5 cellular contexts compared by ENCODE assay signal in the genomic region with DNA sequence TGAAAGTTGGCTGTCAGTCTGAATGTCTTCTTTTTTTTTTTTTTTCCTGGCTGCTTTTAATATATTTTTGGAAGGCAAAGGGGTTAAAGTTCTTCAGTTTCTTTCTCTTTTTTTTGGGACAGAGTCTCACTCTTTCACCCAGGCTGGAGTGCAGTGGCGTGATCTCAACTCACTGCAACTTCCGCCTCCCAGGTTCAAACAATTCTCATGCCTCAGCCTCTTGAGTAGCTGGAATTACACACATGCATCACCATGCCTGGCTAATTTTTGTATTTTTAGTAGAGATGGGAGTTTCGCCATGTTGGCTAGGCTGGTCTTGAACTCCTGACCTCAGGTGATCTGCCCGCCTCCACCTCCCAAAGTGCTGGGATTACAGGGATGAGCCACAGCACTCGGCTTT.
DNase-seq lines count a peak whose midpoint lies in the region; ATAC-seq, FAIRE-seq and TF ChIP-seq lines count a peak whose summit lies in the region.
"Not testable (repeated sequence)": the region's sequence is repeated elsewhere in the genome, so short reads cannot be mapped to it uniquely, and the experiment has no call there.

No MANE protein-coding gene starts in this region.

- not testable (repeated sequence) for DNase-seq in Caco-2; WTC11 (ENCODE audit: low spot score); HepG2 (ENCODE audit: low spot score); nephron progenitor cell
- DNase-seq in thyroid gland, result peak; percentile 73 to 76

- ATAC-seq in WTC11, HepG2: not testable (repeated sequence)

- not testable (repeated sequence) for H3K4me3 ChIP-seq in Caco-2 (ENCODE audit: low read depth, low read length); HepG2 (replicated peaks in 1 of 3; ENCODE audit: insufficient read depth in 1 of 3, low read depth in 2 of 3, low read length in 3 of 3); thyroid gland (replicated peaks in 1 of 3)

- not testable (repeated sequence) for H3K79me2 ChIP-seq in HepG2 (ENCODE audit: insufficient read depth, low read length)

- TF ChIP-seq EP300 in HepG2 (IDR thresholded peaks at IDR 0.05; ENCODE audit: low read depth in 2 of 2, low read length in 2 of 2); HepG2 (CRISPR knock-in tag; IDR thresholded peaks at IDR 0.05; ENCODE audit: borderline replicate concordance): not testable (repeated sequence)

- not testable (repeated sequence) for H2AFZ ChIP-seq in HepG2 (ENCODE audit: low read length)

- not testable (repeated sequence) for H3K27me3 ChIP-seq in Caco-2 (replicated peaks; ENCODE audit: control insufficient read depth, insufficient read depth, low read length); HepG2 (ENCODE audit: control insufficient read depth in 1 of 2, insufficient read depth in 2 of 2, low read length in 2 of 2); thyroid gland

- not testable (repeated sequence) for BruUV-seq in Caco-2 (replicated peaks; lab: Mats Ljungman, UMichigan)
- BruUV-seq in HepG2 (replicated peaks; lab: Mats Ljungman, UMichigan), result TSS peak; percentile 18

- not testable (repeated sequence) for H3K27me3 Mint-ChIP-seq in Caco-2 (ENCODE audit: insufficient read depth, unreplicated experiment); WTC11 (ENCODE audit: low read depth); nephron progenitor cell (ENCODE audit: low read depth, poor library complexity)

- H3K4me1 ChIP-seq in Caco-2; HepG2 (ENCODE audit: insufficient read depth, low read length): not testable (repeated sequence)
- peaks cover 33 to 47% of the 10 kb centered on the region in 2 donors for H3K4me1 ChIP-seq in thyroid gland

- H3K9me3 ChIP-seq in Caco-2; HepG2 (ENCODE audit: low read length); thyroid gland: not testable (repeated sequence)

- intact Hi-C loops in Caco-2 (cut with micrococcal nuclease; ENCODE audit: unreplicated experiment); HepG2 (cut with micrococcal nuclease; ENCODE audit: unreplicated experiment); thyroid gland (cut with DNase I): not testable (repeated sequence)

- POLR2A ChIA-PET in Caco-2 (lab: Charles Lee); WTC11 (lab: Charles Lee); HepG2 (lab: Yijun Ruan, JAX): not testable (repeated sequence)

- WGBS in HepG2 (ENCODE audit: low lambda C conversion rate), result 98% methylated on average over 5 of the region's 5 CpGs
- 43 to 52% methylated on average over 5 of the region's 5 CpGs for WGBS in thyroid gland, 2 donors

- H3K4me3 Mint-ChIP-seq in Caco-2 (ENCODE audit: unreplicated experiment); WTC11; nephron progenitor cell: not testable (repeated sequence)

- not testable (repeated sequence) for TF ChIP-seq CTCF in Caco-2 (IDR thresholded peaks at IDR 0.05; ENCODE audit: insufficient read depth in 1 of 2, low read depth in 1 of 2, low read length in 1 of 2, severe bottlenecking in 1 of 2, unreplicated experiment in 1 of 2); WTC11 (IDR thresholded peaks at IDR 0.05); HepG2 (CRISPR knock-in tag; IDR thresholded peaks at IDR 0.05); nephron progenitor cell (IDR thresholded peaks at IDR 0.05); thyroid gland (IDR thresholded peaks at IDR 0.05)

- not testable (repeated sequence) for H3K4me2 ChIP-seq in HepG2 (ENCODE audit: low read depth, low read length)

- H3K27ac ChIP-seq in HepG2 (ENCODE audit: extremely low read length, insufficient read depth, low read length), result not testable (repeated sequence)
- H3K27ac ChIP-seq in thyroid gland, result peak overlapping the region; percentile 90 to 95 (median 95)

- not testable (repeated sequence) for H3K9ac ChIP-seq in HepG2 (ENCODE audit: insufficient read depth, low read depth, low read length)

- not testable (repeated sequence) for H3K9me3 Mint-ChIP-seq in Caco-2 (ENCODE audit: unreplicated experiment); WTC11
- H3K9me3 Mint-ChIP-seq in nephron progenitor cell, result peaks cover 16% of the 10 kb centered on the region

- not testable (repeated sequence) for FAIRE-seq in HepG2 (lab: Jason Lieb, UNC)

- H3K36me3 Mint-ChIP-seq in Caco-2 (ENCODE audit: insufficient read depth, unreplicated experiment) (peaks cover 96% of the 10 kb centered on the region), WTC11 (peaks cover 22% of the 10 kb centered on the region), nephron progenitor cell (ENCODE audit: low read depth) (peaks cover 54% of the 10 kb centered on the region)

- in situ Hi-C loops in HepG2 (cut with HindIII; ENCODE audit: extremely low pct_ligation_motif_present, low pct_unique_long_range_greater_than_20kb), result not testable (repeated sequence)

- not testable (repeated sequence) for H4K20me1 ChIP-seq in HepG2 (ENCODE audit: insufficient read depth, low read length)

- not testable (repeated sequence) for H3K36me3 ChIP-seq in Caco-2 (ENCODE audit: control insufficient read depth, insufficient read depth, low read length); thyroid gland
- peaks cover 6 to 63% of the 10 kb centered on the region in 2 experiments for H3K36me3 ChIP-seq in HepG2 (replicated peaks in 1 of 2; ENCODE audit: control insufficient read depth in 1 of 2, insufficient read depth in 2 of 2, low read length in 2 of 2)

- H3K4me1 Mint-ChIP-seq in Caco-2 (ENCODE audit: low read depth, unreplicated experiment), result not testable (repeated sequence)
- H3K4me1 Mint-ChIP-seq in WTC11, result peaks cover 39% of the 10 kb centered on the region
- peaks cover 20% of the 10 kb centered on the region for H3K4me1 Mint-ChIP-seq in nephron progenitor cell

- CTCF ChIA-PET in Caco-2 (lab: Charles Lee); HepG2 (lab: Yijun Ruan, JAX; ENCODE audit: low intra/inter-chr PET ratio, low total read pairs): not testable (repeated sequence)
- CTCF ChIA-PET in WTC11 (lab: Charles Lee), result interaction anchor here (0.7 kb wide), 1 partner anchor 85 kb away, joined by 3 read pairs; no protein-coding TSS in a partner anchor

- peak overlapping the region; percentile 53 for H3K27ac Mint-ChIP-seq in Caco-2 (ENCODE audit: unreplicated experiment)
- peak overlapping the region; percentile 7; the same call in 1 of the 2 replicates for H3K27ac Mint-ChIP-seq in WTC11
- peak overlapping the region; percentile 1 for H3K27ac Mint-ChIP-seq in nephron progenitor cell

- TF ChIP-seq POLR2A in HepG2 (IDR thresholded peaks at IDR 0.05; ENCODE audit: insufficient read depth in 1 of 2, low read depth in 2 of 2, low read length in 2 of 2), result not testable (repeated sequence)
- TF ChIP-seq POLR2A in thyroid gland (IDR thresholded peaks at IDR 0.05), result peak in 1 of 2 donors; percentile 36

- not testable (repeated sequence) for TF ChIP-seq RAD21 in HepG2 (CRISPR knock-in tag; IDR thresholded peaks at IDR 0.05)

Comparison
In these comparisons a context has a peak if more than half of its experiments do, and no peak if none do; other contexts are left out.
1. H3K27ac Mint-ChIP-seq: peak in every context shown above with its lines; median percentile 53 in Caco-2; 7 in WTC11; 1 in nephron progenitor cell.